In genomic region chr6:82701341-82701740, GRCh38 we compare ENCODE assay signal across 23 cellular contexts.
"Had no signal": no experiment of that assay in that cellular context is flagged by ENCODE, and none has a peak within 500 bp of the region (broad histone marks: within the 10 kb centered on the region; RNA-seq: fewer than 3 reads in every experiment).

No MANE protein-coding gene starts in this region.

- H3K4me3 ChIP-seq: stomach, suprapubic skin, testis, thoracic aorta, thyroid gland, tibial artery, tibial nerve, transverse colon, upper lobe of left lung, upper lobe of right lung, uterus, vagina had no signal

- H3K9me3 ChIP-seq: suprapubic skin, testis, thoracic aorta, thyroid gland, transverse colon, upper lobe of right lung, uterus, vagina had no signal

- H3K27ac ChIP-seq: stomach, suprapubic skin, testis, thoracic aorta, thyroid gland, tibial artery, tibial nerve, transverse colon, upper lobe of left lung, upper lobe of right lung, uterus, vagina had no signal

- H3K4me1 ChIP-seq: stomach, suprapubic skin, testis, thyroid gland, tibial artery, tibial nerve, transverse colon, upper lobe of left lung, upper lobe of right lung, uterus, vagina had no signal

- H3K36me3 ChIP-seq: stomach, suprapubic skin, thoracic aorta, thyroid gland, tibial artery, tibial nerve, transverse colon, upper lobe of left lung, upper lobe of right lung, uterus, vagina had no signal

- DNase-seq: stimulated activated CD4-positive, alpha-beta T cell treated with anti-CD3 and anti-CD28 coated beads, Interleukin-2, amount 100 ng/mL, for 48 hours; stimulated activated CD4-positive, alpha-beta T cell treated with anti-CD3 and anti-CD28 coated beads, Interleukin-4, amount 100 ng/mL, for 1 hour; stimulated activated CD4-positive, alpha-beta T cell treated with anti-CD3 and anti-CD28 coated beads, Interleukin-4, amount 100 ng/mL, for 24 hours; stimulated activated CD4-positive, alpha-beta T cell treated with anti-CD3 and anti-CD28 coated beads, Interleukin-4, amount 100 ng/mL, for 4 hours; stimulated activated CD8-positive, alpha-beta memory T cell treated with anti-CD3 and anti-CD28 coated beads, Interleukin-4, amount 100 ng/mL, for 48 hours; stimulated activated naive B cell treated with anti-CD40 and anti-IgM and Interleukin-4, amounts not matched to agents 10 μg/mL and 1 μg/mL and 100 μg/mL, for 72 hours; stimulated activated naive CD4-positive, alpha-beta T cell; stimulated activated naive CD4-positive, alpha-beta T cell treated with Interleukin-2 at 50 U/mL for 16 hours; stimulated activated naive CD8-positive, alpha-beta T cell treated with anti-CD3 and anti-CD28 coated beads, Interleukin-15, amount 100 ng/mL, for 72 hours; stimulated activated naive CD8-positive, alpha-beta T cell treated with anti-CD3 and anti-CD28 coated beads, Interleukin-15, Interleukin-2, amounts not matched to agents 100 U/mL and 50 U/mL, for 24 hours; stomach; substantia nigra; testis; thyroid gland; tibial artery; transverse colon; upper lobe of left lung; upper lobe of right lung; uterus had no signal

- H3K27me3 ChIP-seq: stomach, suprapubic skin, testis, thyroid gland, tibial artery, tibial nerve, transverse colon, upper lobe of left lung, upper lobe of right lung, uterus, vagina had no signal
